ENCODE assay signal across 1 cellular context in the genomic region with DNA sequence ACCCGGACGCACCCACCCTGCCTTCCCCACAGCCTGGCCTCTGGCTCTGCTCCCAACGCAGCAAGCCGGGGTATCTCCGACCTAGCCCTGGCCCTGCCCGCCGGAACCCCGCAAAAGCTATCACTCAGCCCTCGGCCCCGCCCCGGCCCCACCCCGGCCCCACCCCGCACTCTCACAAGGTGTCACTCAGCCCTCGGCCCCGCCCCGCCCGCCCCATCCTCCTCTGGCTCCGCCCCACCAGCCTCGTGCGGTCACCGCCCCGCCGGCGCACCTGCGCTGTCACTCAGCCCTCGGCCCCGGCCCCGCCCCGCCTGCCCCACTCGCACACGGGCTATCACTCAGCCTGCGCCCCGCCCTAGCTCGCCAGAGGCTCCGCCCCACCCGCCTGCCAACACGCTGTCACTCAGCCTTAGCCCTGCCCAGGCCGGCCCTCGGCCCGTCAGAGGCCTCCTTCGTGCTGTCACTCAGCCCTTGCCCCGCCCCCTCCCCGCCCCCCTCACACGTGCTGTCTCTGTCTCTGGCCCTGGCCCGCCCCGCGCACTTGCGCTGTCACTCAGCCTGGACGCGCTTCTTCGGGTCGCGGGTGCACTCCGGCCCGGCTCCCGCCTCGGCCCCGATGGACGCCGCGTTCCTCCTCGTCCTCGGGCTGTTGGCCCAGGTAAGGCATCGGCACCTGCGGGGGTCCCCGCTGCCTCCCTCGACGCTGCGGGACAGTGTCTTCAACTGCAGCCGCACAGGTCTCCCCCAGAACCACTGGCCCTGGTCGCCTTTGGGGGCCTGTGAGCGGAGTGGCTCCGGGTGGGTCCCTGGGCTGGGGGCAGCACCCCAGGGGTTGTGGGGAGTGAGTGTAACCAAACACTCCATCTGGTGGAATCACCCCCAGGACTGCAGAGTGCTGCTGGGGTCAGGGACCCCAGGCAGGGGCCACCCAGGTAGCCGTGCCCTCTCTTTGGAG.
A peak's percentile ranks its signal among the peaks of the same experiment; 100 is the strongest.
TF ChIP-seq lines count a peak whose summit lies in the region.

A gene with protein sequence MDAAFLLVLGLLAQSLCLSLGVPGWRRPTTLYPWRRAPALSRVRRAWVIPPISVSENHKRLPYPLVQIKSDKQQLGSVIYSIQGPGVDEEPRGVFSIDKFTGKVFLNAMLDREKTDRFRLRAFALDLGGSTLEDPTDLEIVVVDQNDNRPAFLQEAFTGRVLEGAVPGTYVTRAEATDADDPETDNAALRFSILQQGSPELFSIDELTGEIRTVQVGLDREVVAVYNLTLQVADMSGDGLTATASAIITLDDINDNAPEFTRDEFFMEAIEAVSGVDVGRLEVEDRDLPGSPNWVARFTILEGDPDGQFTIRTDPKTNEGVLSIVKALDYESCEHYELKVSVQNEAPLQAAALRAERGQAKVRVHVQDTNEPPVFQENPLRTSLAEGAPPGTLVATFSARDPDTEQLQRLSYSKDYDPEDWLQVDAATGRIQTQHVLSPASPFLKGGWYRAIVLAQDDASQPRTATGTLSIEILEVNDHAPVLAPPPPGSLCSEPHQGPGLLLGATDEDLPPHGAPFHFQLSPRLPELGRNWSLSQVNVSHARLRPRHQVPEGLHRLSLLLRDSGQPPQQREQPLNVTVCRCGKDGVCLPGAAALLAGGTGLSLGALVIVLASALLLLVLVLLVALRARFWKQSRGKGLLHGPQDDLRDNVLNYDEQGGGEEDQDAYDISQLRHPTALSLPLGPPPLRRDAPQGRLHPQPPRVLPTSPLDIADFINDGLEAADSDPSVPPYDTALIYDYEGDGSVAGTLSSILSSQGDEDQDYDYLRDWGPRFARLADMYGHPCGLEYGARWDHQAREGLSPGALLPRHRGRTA (plus strand): TSS at position 533 of the 955 bp plus-strand sequence. CDS start 84 bp downstream, at position 617.

TF ChIP-seq in HepG2, 621 proteins besides CTCF, POLR2A, EP300 and RAD21 (continued from another document and continues in another):
- TF ChIP-seq, protein P1, sequence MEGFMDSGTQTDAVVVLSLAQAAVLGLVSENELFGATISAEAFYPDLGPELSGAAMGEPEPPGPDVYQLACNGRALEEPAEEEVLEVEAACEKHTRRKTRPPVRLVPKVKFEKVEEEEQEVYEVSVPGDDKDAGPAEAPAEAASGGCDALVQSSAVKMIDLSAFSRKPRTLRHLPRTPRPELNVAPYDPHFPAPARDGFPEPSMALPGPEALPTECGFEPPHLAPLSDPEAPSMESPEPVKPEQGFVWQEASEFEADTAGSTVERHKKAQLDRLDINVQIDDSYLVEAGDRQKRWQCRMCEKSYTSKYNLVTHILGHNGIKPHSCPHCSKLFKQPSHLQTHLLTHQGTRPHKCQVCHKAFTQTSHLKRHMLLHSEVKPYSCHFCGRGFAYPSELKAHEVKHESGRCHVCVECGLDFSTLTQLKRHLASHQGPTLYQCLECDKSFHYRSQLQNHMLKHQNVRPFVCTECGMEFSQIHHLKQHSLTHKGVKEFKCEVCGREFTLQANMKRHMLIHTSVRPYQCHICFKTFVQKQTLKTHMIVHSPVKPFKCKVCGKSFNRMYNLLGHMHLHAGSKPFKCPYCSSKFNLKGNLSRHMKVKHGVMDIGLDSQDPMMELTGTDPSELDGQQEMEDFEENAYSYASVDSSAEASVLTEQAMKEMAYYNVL (CRISPR knock-in tag; IDR thresholded peaks at IDR 0.05; ENCODE audit: borderline replicate concordance): 0 out of 2 replicates have a peak, but pooled peaks have one; percentile 36
- TF ChIP-seq ZNF333 (CRISPR knock-in tag; IDR thresholded peaks at IDR 0.05; ENCODE audit: borderline replicate concordance): 0 out of 2 replicates have a peak, but pooled peaks have one; percentile 35
- 0 out of 2 replicates have a peak, but pooled peaks have one; percentile 11 for TF ChIP-seq MTA1 (CRISPR knock-in tag; IDR thresholded peaks at IDR 0.05; ENCODE audit: borderline replicate concordance)
- 0 out of 2 replicates have a peak, but pooled peaks have one; percentile 38 for TF ChIP-seq SNAI1 (CRISPR knock-in tag; IDR thresholded peaks at IDR 0.05; ENCODE audit: borderline replicate concordance)
- TF ChIP-seq, protein P2, sequence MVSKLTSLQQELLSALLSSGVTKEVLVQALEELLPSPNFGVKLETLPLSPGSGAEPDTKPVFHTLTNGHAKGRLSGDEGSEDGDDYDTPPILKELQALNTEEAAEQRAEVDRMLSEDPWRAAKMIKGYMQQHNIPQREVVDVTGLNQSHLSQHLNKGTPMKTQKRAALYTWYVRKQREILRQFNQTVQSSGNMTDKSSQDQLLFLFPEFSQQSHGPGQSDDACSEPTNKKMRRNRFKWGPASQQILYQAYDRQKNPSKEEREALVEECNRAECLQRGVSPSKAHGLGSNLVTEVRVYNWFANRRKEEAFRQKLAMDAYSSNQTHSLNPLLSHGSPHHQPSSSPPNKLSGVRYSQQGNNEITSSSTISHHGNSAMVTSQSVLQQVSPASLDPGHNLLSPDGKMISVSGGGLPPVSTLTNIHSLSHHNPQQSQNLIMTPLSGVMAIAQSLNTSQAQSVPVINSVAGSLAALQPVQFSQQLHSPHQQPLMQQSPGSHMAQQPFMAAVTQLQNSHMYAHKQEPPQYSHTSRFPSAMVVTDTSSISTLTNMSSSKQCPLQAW (CRISPR knock-in tag; IDR thresholded peaks at IDR 0.05): no peak
- no peak for TF ChIP-seq SETDB1 (CRISPR knock-in tag; IDR thresholded peaks at IDR 0.05; ENCODE audit: borderline replicate concordance)
- no peak for TF ChIP-seq ZNF337 (CRISPR knock-in tag; IDR thresholded peaks at IDR 0.05; ENCODE audit: borderline replicate concordance, low read depth)
- TF ChIP-seq, protein P3, sequence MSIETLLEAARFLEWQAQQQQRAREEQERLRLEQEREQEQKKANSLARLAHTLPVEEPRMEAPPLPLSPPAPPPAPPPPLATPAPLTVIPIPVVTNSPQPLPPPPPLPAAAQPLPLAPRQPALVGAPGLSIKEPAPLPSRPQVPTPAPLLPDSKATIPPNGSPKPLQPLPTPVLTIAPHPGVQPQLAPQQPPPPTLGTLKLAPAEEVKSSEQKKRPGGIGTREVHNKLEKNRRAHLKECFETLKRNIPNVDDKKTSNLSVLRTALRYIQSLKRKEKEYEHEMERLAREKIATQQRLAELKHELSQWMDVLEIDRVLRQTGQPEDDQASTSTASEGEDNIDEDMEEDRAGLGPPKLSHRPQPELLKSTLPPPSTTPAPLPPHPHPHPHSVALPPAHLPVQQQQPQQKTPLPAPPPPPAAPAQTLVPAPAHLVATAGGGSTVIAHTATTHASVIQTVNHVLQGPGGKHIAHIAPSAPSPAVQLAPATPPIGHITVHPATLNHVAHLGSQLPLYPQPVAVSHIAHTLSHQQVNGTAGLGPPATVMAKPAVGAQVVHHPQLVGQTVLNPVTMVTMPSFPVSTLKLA (IDR thresholded peaks at IDR 0.05): peak; percentile 79
- TF ChIP-seq TBX2 (CRISPR knock-in tag; IDR thresholded peaks at IDR 0.05; ENCODE audit: borderline replicate concordance): peak; percentile 24; the same call in 1 of the 2 replicates
- TF ChIP-seq NFYC (CRISPR knock-in tag; IDR thresholded peaks at IDR 0.05): peak; percentile 69
- TF ChIP-seq KDM5B (CRISPR knock-in tag; IDR thresholded peaks at IDR 0.05; ENCODE audit: borderline replicate concordance): peak; percentile 84; the same call in 1 of the 2 replicates
- TF ChIP-seq AHR (CRISPR knock-in tag; IDR thresholded peaks at IDR 0.05): no peak
- TF ChIP-seq GABPA (IDR thresholded peaks at IDR 0.05; ENCODE audit: low read depth, low read length): peak; percentile 14; the same call in 1 of the 2 replicates
- no peak for TF ChIP-seq GABPA (CRISPR knock-in tag; IDR thresholded peaks at IDR 0.05; ENCODE audit: low read depth)
- 0 out of 2 replicates have a peak, but pooled peaks have one; percentile 29 for TF ChIP-seq ZNF547 (CRISPR knock-in tag; IDR thresholded peaks at IDR 0.05)
- TF ChIP-seq TRIM24 (CRISPR knock-in tag; IDR thresholded peaks at IDR 0.05): no peak
- TF ChIP-seq YY1 (IDR thresholded peaks at IDR 0.05; ENCODE audit: insufficient read depth, insufficient replicate concordance, low read depth, low read length): peak; percentile 28
- 0 out of 2 replicates have a peak, but pooled peaks have one; percentile 16 for TF ChIP-seq ZNF263 (CRISPR knock-in tag; IDR thresholded peaks at IDR 0.05)
- TF ChIP-seq ATM (IDR thresholded peaks at IDR 0.05; ENCODE audit: borderline replicate concordance): no peak
- peak; percentile 16 for TF ChIP-seq SKI (IDR thresholded peaks at IDR 0.05; ENCODE audit: partially characterized antibody)
- TF ChIP-seq TAF15 (IDR thresholded peaks at IDR 0.05; ENCODE audit: low read depth, low read length, poor library complexity, severe bottlenecking): peak; percentile 12
- TF ChIP-seq MXI1 (IDR thresholded peaks at IDR 0.05; ENCODE audit: borderline replicate concordance, low read depth, low read length): peak; percentile 92; the same call in 2 of the 3 replicates
- TF ChIP-seq, protein P4, sequence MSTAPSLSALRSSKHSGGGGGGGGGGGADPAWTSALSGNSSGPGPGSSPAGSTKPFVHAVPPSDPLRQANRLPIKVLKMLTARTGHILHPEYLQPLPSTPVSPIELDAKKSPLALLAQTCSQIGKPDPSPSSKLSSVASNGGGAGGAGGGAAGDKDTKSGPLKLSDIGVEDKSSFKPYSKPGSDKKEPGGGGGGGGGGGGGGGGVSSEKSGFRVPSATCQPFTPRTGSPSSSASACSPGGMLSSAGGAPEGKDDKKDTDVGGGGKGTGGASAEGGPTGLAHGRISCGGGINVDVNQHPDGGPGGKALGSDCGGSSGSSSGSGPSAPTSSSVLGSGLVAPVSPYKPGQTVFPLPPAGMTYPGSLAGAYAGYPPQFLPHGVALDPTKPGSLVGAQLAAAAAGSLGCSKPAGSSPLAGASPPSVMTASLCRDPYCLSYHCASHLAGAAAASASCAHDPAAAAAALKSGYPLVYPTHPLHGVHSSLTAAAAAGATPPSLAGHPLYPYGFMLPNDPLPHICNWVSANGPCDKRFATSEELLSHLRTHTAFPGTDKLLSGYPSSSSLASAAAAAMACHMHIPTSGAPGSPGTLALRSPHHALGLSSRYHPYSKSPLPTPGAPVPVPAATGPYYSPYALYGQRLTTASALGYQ (CRISPR knock-in tag; IDR thresholded peaks at IDR 0.05): no peak
- TF ChIP-seq, protein P5, sequence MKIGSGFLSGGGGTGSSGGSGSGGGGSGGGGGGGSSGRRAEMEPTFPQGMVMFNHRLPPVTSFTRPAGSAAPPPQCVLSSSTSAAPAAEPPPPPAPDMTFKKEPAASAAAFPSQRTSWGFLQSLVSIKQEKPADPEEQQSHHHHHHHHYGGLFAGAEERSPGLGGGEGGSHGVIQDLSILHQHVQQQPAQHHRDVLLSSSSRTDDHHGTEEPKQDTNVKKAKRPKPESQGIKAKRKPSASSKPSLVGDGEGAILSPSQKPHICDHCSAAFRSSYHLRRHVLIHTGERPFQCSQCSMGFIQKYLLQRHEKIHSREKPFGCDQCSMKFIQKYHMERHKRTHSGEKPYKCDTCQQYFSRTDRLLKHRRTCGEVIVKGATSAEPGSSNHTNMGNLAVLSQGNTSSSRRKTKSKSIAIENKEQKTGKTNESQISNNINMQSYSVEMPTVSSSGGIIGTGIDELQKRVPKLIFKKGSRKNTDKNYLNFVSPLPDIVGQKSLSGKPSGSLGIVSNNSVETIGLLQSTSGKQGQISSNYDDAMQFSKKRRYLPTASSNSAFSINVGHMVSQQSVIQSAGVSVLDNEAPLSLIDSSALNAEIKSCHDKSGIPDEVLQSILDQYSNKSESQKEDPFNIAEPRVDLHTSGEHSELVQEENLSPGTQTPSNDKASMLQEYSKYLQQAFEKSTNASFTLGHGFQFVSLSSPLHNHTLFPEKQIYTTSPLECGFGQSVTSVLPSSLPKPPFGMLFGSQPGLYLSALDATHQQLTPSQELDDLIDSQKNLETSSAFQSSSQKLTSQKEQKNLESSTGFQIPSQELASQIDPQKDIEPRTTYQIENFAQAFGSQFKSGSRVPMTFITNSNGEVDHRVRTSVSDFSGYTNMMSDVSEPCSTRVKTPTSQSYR (CRISPR knock-in tag; IDR thresholded peaks at IDR 0.05; ENCODE audit: borderline replicate concordance): 0 out of 2 replicates have a peak, but pooled peaks have one; percentile 38
- peak; percentile 61; the same call in 1 of the 2 replicates for TF ChIP-seq TGIF2 (CRISPR knock-in tag; IDR thresholded peaks at IDR 0.05)
- TF ChIP-seq, protein P6, sequence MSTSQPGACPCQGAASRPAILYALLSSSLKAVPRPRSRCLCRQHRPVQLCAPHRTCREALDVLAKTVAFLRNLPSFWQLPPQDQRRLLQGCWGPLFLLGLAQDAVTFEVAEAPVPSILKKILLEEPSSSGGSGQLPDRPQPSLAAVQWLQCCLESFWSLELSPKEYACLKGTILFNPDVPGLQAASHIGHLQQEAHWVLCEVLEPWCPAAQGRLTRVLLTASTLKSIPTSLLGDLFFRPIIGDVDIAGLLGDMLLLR (CRISPR knock-in tag; IDR thresholded peaks at IDR 0.05): peak; percentile 56; the same call in 1 of the 2 replicates
- TF ChIP-seq, protein P7, sequence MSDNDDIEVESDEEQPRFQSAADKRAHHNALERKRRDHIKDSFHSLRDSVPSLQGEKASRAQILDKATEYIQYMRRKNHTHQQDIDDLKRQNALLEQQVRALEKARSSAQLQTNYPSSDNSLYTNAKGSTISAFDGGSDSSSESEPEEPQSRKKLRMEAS (IDR thresholded peaks at IDR 0.05): peak; percentile 86
- no peak for TF ChIP-seq KAT7 (CRISPR knock-in tag; IDR thresholded peaks at IDR 0.05; ENCODE audit: borderline replicate concordance)
- peak; percentile 97 for TF ChIP-seq BHLHE40 (IDR thresholded peaks at IDR 0.05; ENCODE audit: low read length)
- TF ChIP-seq PITX1 (CRISPR knock-in tag; IDR thresholded peaks at IDR 0.05): no peak
- 0 out of 2 replicates have a peak, but pooled peaks have one; percentile 13 for TF ChIP-seq ZFY (CRISPR knock-in tag; IDR thresholded peaks at IDR 0.05)
- TF ChIP-seq, protein P8, sequence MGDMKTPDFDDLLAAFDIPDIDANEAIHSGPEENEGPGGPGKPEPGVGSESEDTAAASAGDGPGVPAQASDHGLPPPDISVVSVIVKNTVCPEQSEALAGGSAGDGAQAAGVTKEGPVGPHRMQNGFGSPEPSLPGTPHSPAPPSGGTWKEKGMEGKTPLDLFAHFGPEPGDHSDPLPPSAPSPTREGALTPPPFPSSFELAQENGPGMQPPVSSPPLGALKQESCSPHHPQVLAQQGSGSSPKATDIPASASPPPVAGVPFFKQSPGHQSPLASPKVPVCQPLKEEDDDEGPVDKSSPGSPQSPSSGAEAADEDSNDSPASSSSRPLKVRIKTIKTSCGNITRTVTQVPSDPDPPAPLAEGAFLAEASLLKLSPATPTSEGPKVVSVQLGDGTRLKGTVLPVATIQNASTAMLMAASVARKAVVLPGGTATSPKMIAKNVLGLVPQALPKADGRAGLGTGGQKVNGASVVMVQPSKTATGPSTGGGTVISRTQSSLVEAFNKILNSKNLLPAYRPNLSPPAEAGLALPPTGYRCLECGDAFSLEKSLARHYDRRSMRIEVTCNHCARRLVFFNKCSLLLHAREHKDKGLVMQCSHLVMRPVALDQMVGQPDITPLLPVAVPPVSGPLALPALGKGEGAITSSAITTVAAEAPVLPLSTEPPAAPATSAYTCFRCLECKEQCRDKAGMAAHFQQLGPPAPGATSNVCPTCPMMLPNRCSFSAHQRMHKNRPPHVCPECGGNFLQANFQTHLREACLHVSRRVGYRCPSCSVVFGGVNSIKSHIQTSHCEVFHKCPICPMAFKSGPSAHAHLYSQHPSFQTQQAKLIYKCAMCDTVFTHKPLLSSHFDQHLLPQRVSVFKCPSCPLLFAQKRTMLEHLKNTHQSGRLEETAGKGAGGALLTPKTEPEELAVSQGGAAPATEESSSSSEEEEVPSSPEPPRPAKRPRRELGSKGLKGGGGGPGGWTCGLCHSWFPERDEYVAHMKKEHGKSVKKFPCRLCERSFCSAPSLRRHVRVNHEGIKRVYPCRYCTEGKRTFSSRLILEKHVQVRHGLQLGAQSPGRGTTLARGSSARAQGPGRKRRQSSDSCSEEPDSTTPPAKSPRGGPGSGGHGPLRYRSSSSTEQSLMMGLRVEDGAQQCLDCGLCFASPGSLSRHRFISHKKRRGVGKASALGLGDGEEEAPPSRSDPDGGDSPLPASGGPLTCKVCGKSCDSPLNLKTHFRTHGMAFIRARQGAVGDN (CRISPR knock-in tag; IDR thresholded peaks at IDR 0.05): no peak; the same call in 1 of the 2 replicates
- TF ChIP-seq, protein P9, sequence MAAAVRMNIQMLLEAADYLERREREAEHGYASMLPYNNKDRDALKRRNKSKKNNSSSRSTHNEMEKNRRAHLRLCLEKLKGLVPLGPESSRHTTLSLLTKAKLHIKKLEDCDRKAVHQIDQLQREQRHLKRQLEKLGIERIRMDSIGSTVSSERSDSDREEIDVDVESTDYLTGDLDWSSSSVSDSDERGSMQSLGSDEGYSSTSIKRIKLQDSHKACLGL (CRISPR knock-in tag; IDR thresholded peaks at IDR 0.05): peak; percentile 34
